ENCODE assay signal across 15 cellular contexts in genomic region chr3:124883766-124884473, GRCh38. TPM values are rescaled to one million over a fixed set of nuclear protein-coding genes. Genes with fewer than 3 reads are reported as not detected.
DNase-seq lines count a peak whose midpoint lies in the region; ATAC-seq, FAIRE-seq and TF ChIP-seq lines count a peak whose summit lies in the region.
"Had no signal": no experiment of that assay in that cellular context is flagged by ENCODE, and none has a peak within 500 bp of the region (broad histone marks: within the 10 kb centered on the region; RNA-seq: fewer than 3 reads in every experiment).

No MANE protein-coding gene starts in this region.

- no peak overlapping the region for H3K4me3 Mint-ChIP-seq in activated CD4-positive, alpha-beta T cell treated with anti-CD3 and anti-CD28 coated beads, Interleukin-2, amount 10 ng/mL, durations not matched to agents 24 days and 14 days

- H3K36me3 ChIP-seq in SK-N-SH (replicated peaks in 1 of 2; ENCODE audit: control insufficient read depth in 1 of 2, insufficient read depth in 2 of 2, low read length in 1 of 2) (peaks cover 3 to 14% of the 10 kb centered on the region in 2 experiments), K562 (ENCODE audit: control insufficient read depth, insufficient read depth, low read length) (no peaks in the 10 kb centered on the region), keratinocyte (ENCODE audit: control insufficient read depth in 2 of 2, extremely low read depth in 1 of 2, insufficient read depth in 2 of 2, low read length in 2 of 2) (peaks cover 0 to 12% of the 10 kb centered on the region in 2 experiments), vagina (no peaks in the 10 kb centered on the region)

- H3K9me3 ChIP-seq in SK-N-SH = no peaks in the 10 kb centered on the region
- H3K9me3 ChIP-seq in K562 (replicated peaks; ENCODE audit: control insufficient read depth, insufficient read depth, low read depth, low read length) = no peaks in the 10 kb centered on the region
- no peaks in the 10 kb centered on the region for H3K9me3 ChIP-seq in keratinocyte (ENCODE audit: control insufficient read depth, low read depth, low read length)
- no peaks in the 10 kb centered on the region for H3K9me3 ChIP-seq in vagina
- H3K9me3 ChIP-seq: mucosa of descending colon had no signal

- WGBS in SK-N-SH (ENCODE audit: low lambda C conversion rate) = 84% methylated on average over 7 of the region's 7 CpGs
- 27% methylated on average over 5 of the region's 7 CpGs for WGBS in K562 (ENCODE audit: insufficient coverage, low coverage, missing lambda C conversion rate)

- in situ Hi-C loops in K562 (cut with MboI) = no loop called here

- H4K20me1 ChIP-seq in SK-N-SH (ENCODE audit: insufficient read depth) = no peaks in the 10 kb centered on the region
- no peaks in the 10 kb centered on the region for H4K20me1 ChIP-seq in K562 (replicated peaks; ENCODE audit: control insufficient read depth, insufficient read depth, low read length)
- no peaks in the 10 kb centered on the region for H4K20me1 ChIP-seq in keratinocyte (ENCODE audit: control insufficient read depth, extremely low read depth, insufficient read depth, low read length)

- CTCF ChIA-PET in SK-N-SH (lab: Yijun Ruan, JAX) = interaction anchor here (0.8 to 1.3 kb wide), 3 partner anchors 12 to 112 kb away, joined by 3 read pairs; no protein-coding TSS in a partner anchor
- CTCF ChIA-PET in K562 (lab: Yijun Ruan, JAX; ENCODE audit: low intra/inter-chr PET ratio) = no interaction called here

- intact Hi-C loops in K562 (cut with micrococcal nuclease) = loop anchor here (10.0 kb wide), 1 partner anchor 49 kb away; no protein-coding TSS in a partner anchor
- intact Hi-C loops in vagina (cut with DNase I) = no loop called here
- intact Hi-C loops in activated CD4-positive, alpha-beta T cell treated with anti-CD3 and anti-CD28 coated beads, Interleukin-2, amount 10 ng/mL, durations not matched to agents 24 days and 14 days (cut with micrococcal nuclease) = no loop called here

- H3K27ac Mint-ChIP-seq in activated CD4-positive, alpha-beta T cell treated with anti-CD3 and anti-CD28 coated beads, Interleukin-2, amount 10 ng/mL, durations not matched to agents 24 days and 14 days = no peak overlapping the region

- ATAC-seq in SK-N-SH treated with all-trans-retinoic acid at 6 μM for 48 hours (no peak), K562 (no peak)
- ATAC-seq: mucosa of descending colon had no signal

- peaks cover 51% of the 10 kb centered on the region for H3K27me3 Mint-ChIP-seq in activated CD4-positive, alpha-beta T cell treated with anti-CD3 and anti-CD28 coated beads, Interleukin-2, amount 10 ng/mL, durations not matched to agents 24 days and 14 days

- H3K4me1 Mint-ChIP-seq in activated CD4-positive, alpha-beta T cell treated with anti-CD3 and anti-CD28 coated beads, Interleukin-2, amount 10 ng/mL, durations not matched to agents 24 days and 14 days = peaks cover 11% of the 10 kb centered on the region

- H3K9me3 Mint-ChIP-seq in activated CD4-positive, alpha-beta T cell treated with anti-CD3 and anti-CD28 coated beads, Interleukin-2, amount 10 ng/mL, durations not matched to agents 24 days and 14 days = no peaks in the 10 kb centered on the region

- TF ChIP-seq RAD21 in SK-N-SH (IDR thresholded peaks at IDR 0.05; ENCODE audit: low read length) (no peak), K562 (CRISPR knock-in tag; conservative IDR thresholded peaks at IDR 0.05 in 1 of 2, IDR thresholded peaks at IDR 0.05 in 1 of 2) (no peak)

- H3K9ac ChIP-seq in SK-N-SH (no peak overlapping the region), K562 (ENCODE audit: insufficient read depth in 1 of 2, low read depth in 2 of 2, low read length in 2 of 2) (no peak overlapping the region), keratinocyte (ENCODE audit: control insufficient read depth, extremely low read depth, insufficient read depth, low read length) (peak overlapping the region; percentile 3)

- no peak for TF ChIP-seq EP300 in SK-N-SH (IDR thresholded peaks at IDR 0.05; ENCODE audit: borderline replicate concordance in 1 of 2, low read depth in 1 of 2, low read length in 1 of 2)
- TF ChIP-seq EP300 in K562 (IDR thresholded peaks at IDR 0.05; ENCODE audit: low read length) = no peak

- H3F3A ChIP-seq in SK-N-SH (replicated peaks; ENCODE audit: insufficient read depth) = peaks cover 30% of the 10 kb centered on the region

- no peak for TF ChIP-seq POLR2A in K562 (conservative IDR thresholded peaks at IDR 0.05)
- TF ChIP-seq POLR2A in vagina (IDR thresholded peaks at IDR 0.05) = no peak

- no TSS peak for BruUV-seq in K562 (replicated peaks; lab: Mats Ljungman, UMichigan)

- peak; percentile 49 for FAIRE-seq in K562 (lab: Jason Lieb, UNC)
- FAIRE-seq in keratinocyte (lab: Jason Lieb, UNC) = no peak
- FAIRE-seq: D721Med had no signal

- peaks cover 37 to 50% of the 10 kb centered on the region in 2 experiments for H3K4me1 ChIP-seq in SK-N-SH (ENCODE audit: control insufficient read depth in 1 of 2, insufficient read depth in 2 of 2, low read depth in 1 of 2, low read length in 1 of 2)
- peaks cover 21 to 37% of the 10 kb centered on the region in 2 experiments for H3K4me1 ChIP-seq in K562 (replicated peaks in 1 of 2; ENCODE audit: control insufficient read depth in 2 of 2, insufficient read depth in 2 of 2, low read length in 2 of 2)
- H3K4me1 ChIP-seq in keratinocyte (ENCODE audit: control insufficient read depth, extremely low read depth, insufficient read depth, low read length) = peaks cover 71% of the 10 kb centered on the region
- peaks cover 77% of the 10 kb centered on the region for H3K4me1 ChIP-seq in vagina

- DNase-seq in SK-N-SH = no peak
- no peak for DNase-seq in K562 (ENCODE audit: extremely low read depth in 1 of 4, low spot score in 3 of 4)
- no peak for DNase-seq in keratinocyte (ENCODE audit: low read depth, low spot score)
- DNase-seq in vagina (ENCODE audit: extremely low spot score in 2 of 2) = no peak
- no peak for DNase-seq in NK-92 (lab: John Stamatoyannopoulos, UW; ENCODE audit: unreplicated experiment)
- DNase-seq in NCI-H345 (lab: John Stamatoyannopoulos, UW) = no peak
- no peak for DNase-seq in activated CD4-positive, alpha-beta T cell treated with anti-CD3 and anti-CD28 coated beads, Interleukin-2, amount 10 ng/mL, durations not matched to agents 24 days and 14 days
- DNase-seq: 8988T; activated CD4-positive, CD25-positive, alpha-beta regulatory T cell; activated T-cell treated with anti-CD3 and anti-CD28 coated beads, Interleukin-2, amount 50 U/mL, for 1 hour; mucosa of descending colon; NCI-H1436 treated with DMSO at 0.1 percent for 48 hours; NCI-H748 treated with DMSO at 0.1 percent for 48 hours had no signal

- dilution Hi-C loops in keratinocyte (cut with MboI; ENCODE audit: extremely low pct_ligation_motif_present, low sequenced_read_pairs) = no loop called here

- H3K79me2 ChIP-seq in SK-N-SH (ENCODE audit: insufficient read depth) (peaks cover 67% of the 10 kb centered on the region), K562 (ENCODE audit: control insufficient read depth, insufficient read depth, low read length) (peaks cover 19% of the 10 kb centered on the region; the same call in 2 of the 3 replicates), keratinocyte (ENCODE audit: control insufficient read depth, insufficient read depth, low read length) (peaks cover 58% of the 10 kb centered on the region)

- H3K4me3 ChIP-seq in SK-N-SH (ENCODE audit: low read depth in 2 of 2, low read length in 1 of 2) (no peak overlapping the region), K562 (no peak overlapping the region), keratinocyte (ENCODE audit: control insufficient read depth in 2 of 3, extremely low read depth in 1 of 3, insufficient read depth in 2 of 3, low read depth in 1 of 3, low read length in 3 of 3) (no peak overlapping the region), vagina (no peak overlapping the region)
- H3K4me3 ChIP-seq: mucosa of descending colon had no signal

- H3K9me1 ChIP-seq in K562 (ENCODE audit: control insufficient read depth, insufficient read depth, low read length) (no peaks in the 10 kb centered on the region), keratinocyte (ENCODE audit: control insufficient read depth, extremely low read depth, insufficient read depth, low read length) (no peaks in the 10 kb centered on the region)

- TF ChIP-seq CTCF in SK-N-SH (IDR thresholded peaks at IDR 0.05) (no peak), K562 (IDR thresholded peaks at IDR 0.05 in 2 of 3, conservative IDR thresholded peaks at IDR 0.05 in 1 of 3; ENCODE audit: insufficient read depth in 2 of 3, low read depth in 1 of 3, low read length in 3 of 3) (no peak), keratinocyte (optimal IDR thresholded peaks at IDR 0.05 in 1 of 3, IDR thresholded peaks at IDR 0.05 in 1 of 3, conservative IDR thresholded peaks at IDR 0.05 in 1 of 3; ENCODE audit: extremely low read depth in 1 of 3, insufficient read depth in 2 of 3, low read length in 3 of 3) (no peak), vagina (IDR thresholded peaks at IDR 0.05) (no peak)

- H3K9me2 ChIP-seq in SK-N-SH = no peaks in the 10 kb centered on the region

- H3K36me3 Mint-ChIP-seq in activated CD4-positive, alpha-beta T cell treated with anti-CD3 and anti-CD28 coated beads, Interleukin-2, amount 10 ng/mL, durations not matched to agents 24 days and 14 days (ENCODE audit: low read depth) = no peaks in the 10 kb centered on the region

- H2AFZ ChIP-seq in SK-N-SH (ENCODE audit: low read depth) (no peak overlapping the region), K562 (ENCODE audit: low read depth, low read length) (no peak overlapping the region), keratinocyte (ENCODE audit: control insufficient read depth, low read length) (no peak overlapping the region)

- H3K4me2 ChIP-seq in SK-N-SH (peak overlapping the region; percentile 84), K562 (ENCODE audit: insufficient read depth, low read length) (no peak overlapping the region), keratinocyte (ENCODE audit: control insufficient read depth, extremely low read depth, insufficient read depth, low read depth, low read length) (peak overlapping the region; percentile 99)

- H3K27ac ChIP-seq in SK-N-SH (ENCODE audit: low read depth in 2 of 2, low read length in 1 of 2) = peak overlapping the region; percentile 59 to 67
- H3K27ac ChIP-seq in K562 (ENCODE audit: extremely low read depth, low read depth, low read length) = no peak overlapping the region
- peak overlapping the region; percentile 88 for H3K27ac ChIP-seq in keratinocyte (ENCODE audit: control insufficient read depth, insufficient read depth, low read length)
- peak overlapping the region; percentile 95 for H3K27ac ChIP-seq in vagina

- H3K27me3 ChIP-seq in SK-N-SH (ENCODE audit: insufficient read depth) (no peaks in the 10 kb centered on the region), K562 (ENCODE audit: control insufficient read depth in 2 of 2, insufficient read depth in 2 of 2, low read length in 2 of 2) (no peaks in the 10 kb centered on the region; a peak in 1 of 5 replicates), keratinocyte (ENCODE audit: control insufficient read depth, extremely low read depth, insufficient read depth, low read length) (no peaks in the 10 kb centered on the region), vagina (no peaks in the 10 kb centered on the region)

- POLR2A ChIA-PET in SK-N-SH (lab: Yijun Ruan, JAX) (interaction anchor here (1.0 kb wide), 1 partner anchor 21 kb away, joined by 3 read pairs; no protein-coding TSS in a partner anchor), K562 (lab: Yijun Ruan, JAX) (interaction anchor here (0.6 kb wide), 1 partner anchor 15 kb away, joined by 3 read pairs; no protein-coding TSS in a partner anchor)

RNA-seq across cellular contexts. Expression of gene ITGB5, which starts 3.2 kb away (rescaled TPM):
- polyA plus RNA-seq in SK-N-SH (2012; rRNA removed) = 328 and 481 TPM in 2 replicates
- polyA plus RNA-seq in SK-N-SH (2012; cell fraction: cytosol; rRNA removed) = 217 and 321 TPM in 2 replicates
- 338 and 344 TPM in 2 replicates for polyA plus RNA-seq in SK-N-SH (2012; cell fraction: nucleus; rRNA removed)
- total RNA-seq in K562 (2011; cell fraction: chromatin; rRNA removed; ENCODE audit: low replicate concordance) = 44.6 and 111 TPM in 2 replicates
- 156 and 174 TPM in 2 replicates for total RNA-seq in K562 (2011; cell fraction: nucleolus; rRNA removed)
- total RNA-seq in K562 (2011; cell fraction: nucleoplasm; rRNA removed) = 97.9 and 116 TPM in 2 replicates
- total RNA-seq in K562 (2014; rRNA removed) = 16.2 and 23.0 TPM in 2 replicates
- 5.0 and 7.3 TPM in 2 replicates for total RNA-seq in K562 (2014; rRNA removed; fragmentation: Illumina TruSeq; extraction: Trizol)
- total RNA-seq in K562 (2015; rRNA removed; fragmentation: Illumina TruSeq; extraction: Trizol) = 2.1 and 2.6 TPM in 2 replicates
- total RNA-seq in K562 (2021) = 17.3 and 23.4 TPM in 2 replicates
- 32.7 and 46.8 TPM in 2 replicates for polyA plus RNA-seq in K562 (2011; rRNA removed)
- polyA plus RNA-seq in K562 (2011; cell fraction: cytosol; rRNA removed) = 32.7 and 54.9 TPM in 2 replicates
- 27.1 and 62.6 TPM in 2 replicates for polyA plus RNA-seq in K562 (2011; cell fraction: nucleus; rRNA removed)
- 14.7 and 25.7 TPM in 2 replicates for polyA plus RNA-seq in K562 (2012)
- 9.9 and 13.4 TPM in 2 replicates for polyA plus RNA-seq in K562 (2014; fragmentation: Illumina TruSeq; extraction: Trizol)
- 1 to 10 TPM; 1.7 to 2.3 TPM for polyA plus RNA-seq in K562 (2014; fragmentation: Nextera tagmentation; extraction: Ambion mirVana)
- polyA plus RNA-seq in K562 (2014; rRNA removed) = 13.6 and 16.4 TPM in 2 replicates
- polyA minus RNA-seq in K562 (2011; rRNA and poly(A)+ RNA removed) = 21.7 and 62.1 TPM in 2 replicates
- polyA minus RNA-seq in K562 (2011; cell fraction: cytosol; rRNA and poly(A)+ RNA removed) = 25.3 and 52.3 TPM in 2 replicates
- polyA minus RNA-seq in K562 (2011; cell fraction: nucleus; rRNA and poly(A)+ RNA removed) = 20.0 and 20.7 TPM in 2 replicates
- polyA plus RNA-seq in keratinocyte = 136 to 145 TPM (median 136 TPM) in 3 replicates
- polyA plus RNA-seq in keratinocyte (2011; ENCODE audit: low read depth) = 12.3 TPM
- 85.2 and 104 TPM in 2 replicates for polyA plus RNA-seq in keratinocyte (2011; cell fraction: cytosol; rRNA removed)
- 199 and 267 TPM in 2 replicates for polyA plus RNA-seq in keratinocyte (2011; cell fraction: nucleus; rRNA removed)
- polyA plus RNA-seq in keratinocyte (2012; ENCODE audit: low replicate concordance) = 40.3 and 177 TPM in 2 replicates
- polyA minus RNA-seq in keratinocyte = 221 to 368 TPM (median 229 TPM) in 3 replicates
- 124 TPM for polyA minus RNA-seq in keratinocyte (2011; cell fraction: cytosol; rRNA and poly(A)+ RNA removed)
- 284 and 412 TPM in 2 replicates for polyA minus RNA-seq in keratinocyte (2011; cell fraction: nucleus; rRNA and poly(A)+ RNA removed)
- total RNA-seq in vagina = 156 TPM
- total RNA-seq in activated CD4-positive, alpha-beta T cell treated with anti-CD3 and anti-CD28 coated beads, Interleukin-2, amount 10 ng/mL, durations not matched to agents 24 days and 14 days = 2.1 and 2.2 TPM in 2 replicates

RNA-seq across cellular contexts. Expression of gene MUC13, which starts 50.6 kb away (rescaled TPM):
- polyA plus RNA-seq in SK-N-SH (2012; rRNA removed) (not detected in 2 replicates), K562 (2011; rRNA removed) (not detected in 2 replicates), K562 (2014; fragmentation: Illumina TruSeq; extraction: Trizol) (not detected in 2 replicates), K562 (2014; fragmentation: Nextera tagmentation; extraction: Ambion mirVana) (not detected), K562 (2014; rRNA removed) (not detected in 2 replicates), keratinocyte (not detected in 3 replicates)
- not detected in 2 replicates for polyA plus RNA-seq in SK-N-SH (2012; cell fraction: cytosol; rRNA removed)
- 0.10 TPM in 1 of 2 replicates, not detected in the other for polyA plus RNA-seq in SK-N-SH (2012; cell fraction: nucleus; rRNA removed)
- not detected in 2 replicates for total RNA-seq in K562 (2011; cell fraction: chromatin; rRNA removed; ENCODE audit: low replicate concordance)
- total RNA-seq in K562 (2011; cell fraction: nucleolus; rRNA removed) = not detected in 2 replicates
- not detected in 2 replicates for total RNA-seq in K562 (2011; cell fraction: nucleoplasm; rRNA removed)
- total RNA-seq in K562 (2014; rRNA removed) (not detected in 2 replicates), K562 (2014; rRNA removed; fragmentation: Illumina TruSeq; extraction: Trizol) (not detected in 2 replicates), K562 (2015; rRNA removed; fragmentation: Illumina TruSeq; extraction: Trizol) (not detected in 2 replicates), K562 (2021) (0.09 TPM in 2 replicates), vagina (not detected)
- not detected in 2 replicates for polyA plus RNA-seq in K562 (2011; cell fraction: cytosol; rRNA removed)
- polyA plus RNA-seq in K562 (2011; cell fraction: nucleus; rRNA removed) = not detected in 2 replicates
- polyA plus RNA-seq in K562 (2012) = not detected in 2 replicates
- polyA minus RNA-seq in K562 (2011; rRNA and poly(A)+ RNA removed) = not detected in 2 replicates
- polyA minus RNA-seq in K562 (2011; cell fraction: cytosol; rRNA and poly(A)+ RNA removed) = not detected in 2 replicates
- polyA minus RNA-seq in K562 (2011; cell fraction: nucleus; rRNA and poly(A)+ RNA removed) = not detected in 2 replicates
- not detected for polyA plus RNA-seq in keratinocyte (2011; ENCODE audit: low read depth)
- not detected in 2 replicates for polyA plus RNA-seq in keratinocyte (2011; cell fraction: cytosol; rRNA removed)
- polyA plus RNA-seq in keratinocyte (2011; cell fraction: nucleus; rRNA removed) = not detected in 2 replicates
- polyA plus RNA-seq in keratinocyte (2012; ENCODE audit: low replicate concordance) = not detected in 2 replicates
- not detected in 3 replicates for polyA minus RNA-seq in keratinocyte
- polyA minus RNA-seq in keratinocyte (2011; cell fraction: cytosol; rRNA and poly(A)+ RNA removed) = not detected
- polyA minus RNA-seq in keratinocyte (2011; cell fraction: nucleus; rRNA and poly(A)+ RNA removed) = not detected in 2 replicates
- not detected in 2 replicates for total RNA-seq in activated CD4-positive, alpha-beta T cell treated with anti-CD3 and anti-CD28 coated beads, Interleukin-2, amount 10 ng/mL, durations not matched to agents 24 days and 14 days

Comparison
In these comparisons a context has a peak if more than half of its experiments do, and no peak if none do; other contexts are left out.
1. Of the 27 proteins assayed by ChIP-seq in both K562 and SK-N-SH: peak only in K562: none; only in SK-N-SH: JUND; in both: none; in neither: 26.